ENCODE assay signal across 13 cellular contexts in the genomic region with DNA sequence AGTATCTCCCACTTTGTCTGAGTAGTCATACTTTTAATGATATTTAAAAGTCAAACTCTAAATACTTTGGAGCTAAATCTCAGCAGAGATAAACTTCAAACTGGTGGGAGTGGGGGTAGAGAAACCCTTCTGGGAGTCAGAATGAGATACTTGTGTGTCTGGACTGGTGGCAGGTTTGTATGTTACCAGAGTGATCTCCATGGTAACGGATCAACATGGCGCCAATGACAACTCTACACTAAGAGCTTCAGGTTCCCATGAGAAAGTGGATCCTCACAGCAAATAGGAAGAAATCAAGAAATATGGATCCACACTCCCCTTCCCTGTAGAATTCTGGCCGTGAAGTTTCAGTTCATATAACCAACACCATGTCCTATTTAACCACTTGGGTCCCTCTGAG.
DNase-seq lines count a peak whose midpoint lies in the region; ATAC-seq and TF ChIP-seq lines count a peak whose summit lies in the region.
"Had no signal": no experiment of that assay in that cellular context is flagged by ENCODE, and none has a peak within 500 bp of the region (broad histone marks: within the 10 kb centered on the region; RNA-seq: fewer than 3 reads in every experiment).

No MANE protein-coding gene starts in this region.

- ATAC-seq in GM19397 (IDR thresholded peaks at IDR 0.05; ENCODE audit: unreplicated experiment) (no peak), HG03521 (IDR thresholded peaks at IDR 0.05; ENCODE audit: unreplicated experiment) (no peak), HG02885 (IDR thresholded peaks at IDR 0.05; ENCODE audit: poor library complexity, unreplicated experiment) (no peak)
- ATAC-seq: naive thymus-derived CD4-positive, alpha-beta T cell had no signal

- peaks cover 32% of the 10 kb centered on the region for H3K79me2 ChIP-seq in hepatocyte

- H3K9me3 Mint-ChIP-seq in T-helper 2 cell treated with Interferon-gamma antibody and Interleukin-4, amounts not matched to agents 5 μg/mL and 100 μg/mL, for 36 hours: no peaks in the 10 kb centered on the region
- H3K9me3 Mint-ChIP-seq: central memory CD8-positive, alpha-beta T cell had no signal

- CTCF ChIA-PET in GM10248 (lab: Yijun Ruan, JAX): interaction anchor here (1.0 to 1.8 kb wide), 6 partner anchors 9 to 41 kb away, joined by 3 to 6 read pairs (median 4); no protein-coding TSS in a partner anchor

- DNase-seq in GM10248 (ENCODE audit: extremely low spot score) (peak; percentile 34), hepatocyte (ENCODE audit: low spot score) (no peak), C1 segment of cervical spinal cord (lab: John Stamatoyannopoulos, UW) (no peak)
- peak; percentile 31 for DNase-seq in T-helper 2 cell treated with Interferon-gamma antibody and Interleukin-4, amounts not matched to agents 5 μg/mL and 100 μg/mL, for 36 hours (ENCODE audit: low spot score)
- DNase-seq: DMS79; naive thymus-derived CD4-positive, alpha-beta T cell; NCI-H187 treated with DMSO at 0.1 percent for 48 hours; stimulated activated CD4-positive, alpha-beta T cell treated with anti-CD3 and anti-CD28 coated beads, Interleukin-15, amount 100 ng/mL, for 24 hours had no signal

- no peaks in the 10 kb centered on the region for H3K27me3 ChIP-seq in BLaER1 treated with 17β-estradiol and CSF1 and Interleukin-3, amounts not matched to agents 10 nM and 100 nM
- no peaks in the 10 kb centered on the region for H3K27me3 ChIP-seq in hepatocyte

- TF ChIP-seq CTCF in GM10248 (IDR thresholded peaks at IDR 0.05; ENCODE audit: control extremely low read depth, extremely low read depth, low read depth, missing control alignments): no peak
- TF ChIP-seq CTCF in hepatocyte (IDR thresholded peaks at IDR 0.05; ENCODE audit: poor library complexity): no peak

- H3K4me2 ChIP-seq in BLaER1 treated with 17β-estradiol and CSF1 and Interleukin-3, amounts not matched to agents 10 nM and 100 nM: peak overlapping the region in 8 of 11 experiments; percentile 21 to 95 (median 88); a peak in 14 of 22 replicates
- H3K4me2 ChIP-seq in hepatocyte: no peak overlapping the region

- H2AFZ ChIP-seq in hepatocyte: no peak overlapping the region

- H3K36me3 Mint-ChIP-seq in T-helper 2 cell treated with Interferon-gamma antibody and Interleukin-4, amounts not matched to agents 5 μg/mL and 100 μg/mL, for 36 hours (ENCODE audit: low read depth): peaks cover 15% of the 10 kb centered on the region

- peaks cover 0 to 21% (median 7%) of the 10 kb centered on the region in 11 experiments; a peak in 11 of 22 replicates for H3K9me3 ChIP-seq in BLaER1 treated with 17β-estradiol and CSF1 and Interleukin-3, amounts not matched to agents 10 nM and 100 nM (replicated peaks in 1 of 11)
- H3K9me3 ChIP-seq in hepatocyte (ENCODE audit: low read depth): no peaks in the 10 kb centered on the region

- H3K4me1 Mint-ChIP-seq in T-helper 2 cell treated with Interferon-gamma antibody and Interleukin-4, amounts not matched to agents 5 μg/mL and 100 μg/mL, for 36 hours (ENCODE audit: low read depth): peaks cover 60% of the 10 kb centered on the region

- no peak overlapping the region for H3K9ac ChIP-seq in BLaER1 treated with 17β-estradiol and CSF1 and Interleukin-3, amounts not matched to agents 10 nM and 100 nM

- POLR2A ChIA-PET in GM10248 (lab: Yijun Ruan, JAX): interaction anchor here (1.1 kb wide), 1 partner anchor 9 kb away, joined by 3 read pairs; no protein-coding TSS in a partner anchor

- no peak overlapping the region for H3K4me3 Mint-ChIP-seq in T-helper 2 cell treated with Interferon-gamma antibody and Interleukin-4, amounts not matched to agents 5 μg/mL and 100 μg/mL, for 36 hours
- H3K4me3 Mint-ChIP-seq: central memory CD8-positive, alpha-beta T cell had no signal

- H3K27ac ChIP-seq in BLaER1 treated with 17β-estradiol and CSF1 and Interleukin-3, amounts not matched to agents 10 nM and 100 nM: peak overlapping the region in 9 of 11 experiments; percentile 6 to 97 (median 88); a peak in 16 of 22 replicates
- peak overlapping the region; percentile 15 for H3K27ac ChIP-seq in hepatocyte

- H3K27ac Mint-ChIP-seq in T-helper 2 cell treated with Interferon-gamma antibody and Interleukin-4, amounts not matched to agents 5 μg/mL and 100 μg/mL, for 36 hours: peak overlapping the region; percentile 62

- H3K4me3 ChIP-seq in BLaER1 treated with 17β-estradiol and CSF1 and Interleukin-3, amounts not matched to agents 10 nM and 100 nM: no peak overlapping the region
- no peak overlapping the region for H3K4me3 ChIP-seq in hepatocyte

- no peaks in the 10 kb centered on the region for H3K27me3 Mint-ChIP-seq in T-helper 2 cell treated with Interferon-gamma antibody and Interleukin-4, amounts not matched to agents 5 μg/mL and 100 μg/mL, for 36 hours (ENCODE audit: low read depth)
- H3K27me3 Mint-ChIP-seq: central memory CD8-positive, alpha-beta T cell; naive thymus-derived CD4-positive, alpha-beta T cell had no signal

- no peaks in the 10 kb centered on the region for H3K9me2 ChIP-seq in hepatocyte (replicated peaks; ENCODE audit: insufficient read depth)

- peaks cover 92 to 100% (median 100%) of the 10 kb centered on the region in 10 experiments for H3K4me1 ChIP-seq in BLaER1 treated with 17β-estradiol and CSF1 and Interleukin-3, amounts not matched to agents 10 nM and 100 nM
- peaks cover 21% of the 10 kb centered on the region for H3K4me1 ChIP-seq in hepatocyte (ENCODE audit: insufficient read depth)

- WGBS in hepatocyte (ENCODE audit: low lambda C conversion rate, missing lambda C conversion rate): 93% methylated on average over 3 of the region's 3 CpGs

- H3K36me3 ChIP-seq in BLaER1 treated with 17β-estradiol and CSF1 and Interleukin-3, amounts not matched to agents 10 nM and 100 nM: peaks cover 21 to 71% (median 41%) of the 10 kb centered on the region in 11 experiments
- no peaks in the 10 kb centered on the region for H3K36me3 ChIP-seq in hepatocyte (replicated peaks; ENCODE audit: insufficient read depth, low read depth)

- H4K20me1 ChIP-seq in BLaER1 treated with 17β-estradiol and CSF1 and Interleukin-3, amounts not matched to agents 10 nM and 100 nM: peaks cover 0 to 10% (median 0%) of the 10 kb centered on the region in 11 experiments; a peak in 2 of 22 replicates
- H4K20me1 ChIP-seq in hepatocyte (ENCODE audit: insufficient read depth, poor library complexity, severe bottlenecking): no peaks in the 10 kb centered on the region

Comparison
In these comparisons a context has a peak if more than half of its experiments do, and no peak if none do; other contexts are left out.
1. DNase-seq: peak in GM10248 (single experiment) and T-helper 2 cell treated with Interferon-gamma antibody and Interleukin-4, amounts not matched to agents 5 μg/mL and 100 μg/mL, for 36 hours (single experiment); none in hepatocyte (single experiment) and C1 segment of cervical spinal cord (0 of 14).